Comparison of ENCODE assay signal across 22 cellular contexts in the genomic region with DNA sequence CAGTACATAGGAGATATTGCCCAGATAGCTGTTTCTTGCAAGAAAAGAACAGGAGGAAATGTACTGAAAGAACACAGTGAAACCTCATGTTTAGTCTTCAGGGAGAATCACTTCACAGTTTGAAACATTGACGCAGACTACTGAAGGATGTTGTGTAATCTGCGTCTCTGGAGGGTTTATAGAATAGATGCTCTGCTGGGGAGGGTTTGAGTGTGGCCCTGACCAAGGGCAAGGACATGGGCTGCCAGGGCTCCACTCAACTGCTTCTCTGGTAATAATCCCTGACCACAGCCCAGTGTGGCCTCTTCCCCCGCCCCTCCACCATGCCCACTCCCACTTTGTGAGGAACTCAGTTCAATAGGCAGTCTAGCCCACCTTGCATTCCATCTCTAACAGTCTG. TPM values are rescaled to one million over a fixed set of nuclear protein-coding genes. Genes with fewer than 3 reads are reported as not detected.
"Had no signal": no experiment of that assay in that cellular context is flagged by ENCODE, and none has a peak within 500 bp of the region (broad histone marks: within the 10 kb centered on the region; RNA-seq: fewer than 3 reads in every experiment).

No MANE protein-coding gene starts in this region.

- H3K9me3 ChIP-seq: adrenal gland, body of pancreas, pancreas had no signal

- H2AFZ ChIP-seq: neural progenitor cell had no signal

- H3K27ac Mint-ChIP-seq: activated CD4-positive, alpha-beta memory T cell treated with anti-CD3 and anti-CD28 coated beads, Interleukin-2, amount 10 ng/mL, durations not matched to agents 7 days and 5 days; activated naive CD4-positive, alpha-beta T cell treated with anti-CD3 and anti-CD28 coated beads, Interleukin-2, amount 50 U/mL, for 24 hours; activated T-cell treated with anti-CD3 and anti-CD28 coated beads, Interleukin-2, amount 50 U/mL, for 24 hours; dendritic cell treated with granulocyte-macrophage colony-stimulating factor and Interleukin-4, amounts not matched to agents 40 ng/mL and 50 ng/mL, for 4 days; naive B cell; neural progenitor cell had no signal

- H3K4me3 ChIP-seq: adrenal gland, body of pancreas, lung, neural progenitor cell, pancreas, skin epidermis had no signal

- H3K4me1 Mint-ChIP-seq: activated CD4-positive, alpha-beta memory T cell treated with anti-CD3 and anti-CD28 coated beads, Interleukin-2, amount 10 ng/mL, durations not matched to agents 7 days and 5 days; activated naive CD4-positive, alpha-beta T cell treated with anti-CD3 and anti-CD28 coated beads, Interleukin-2, amount 50 U/mL, for 24 hours; naive B cell; neural progenitor cell had no signal

- H3K36me3 ChIP-seq: adrenal gland, neural progenitor cell, pancreas had no signal

- H3K9me3 Mint-ChIP-seq: activated CD4-positive, alpha-beta memory T cell treated with anti-CD3 and anti-CD28 coated beads, Interleukin-2, amount 10 ng/mL, durations not matched to agents 7 days and 5 days; activated naive CD4-positive, alpha-beta T cell treated with anti-CD3 and anti-CD28 coated beads, Interleukin-2, amount 50 U/mL, for 24 hours; activated T-cell treated with anti-CD3 and anti-CD28 coated beads, Interleukin-2, amount 50 U/mL, for 24 hours; dendritic cell treated with granulocyte-macrophage colony-stimulating factor and Interleukin-4, amounts not matched to agents 40 ng/mL and 50 ng/mL, for 4 days; neural progenitor cell had no signal

- H3K27me3 ChIP-seq: adrenal gland, body of pancreas, neural progenitor cell had no signal

- H3K4me2 ChIP-seq: neural progenitor cell had no signal

- H3K9ac ChIP-seq: neural progenitor cell had no signal

- H3K36me3 Mint-ChIP-seq: activated naive CD4-positive, alpha-beta T cell treated with anti-CD3 and anti-CD28 coated beads, Interleukin-2, amount 50 U/mL, for 24 hours; naive B cell; neural progenitor cell had no signal

- H3K4me3 Mint-ChIP-seq: activated CD4-positive, alpha-beta memory T cell treated with anti-CD3 and anti-CD28 coated beads, Interleukin-2, amount 10 ng/mL, durations not matched to agents 7 days and 5 days; activated naive CD4-positive, alpha-beta T cell treated with anti-CD3 and anti-CD28 coated beads, Interleukin-2, amount 50 U/mL, for 24 hours; activated T-cell treated with anti-CD3 and anti-CD28 coated beads, Interleukin-2, amount 50 U/mL, for 24 hours; dendritic cell treated with granulocyte-macrophage colony-stimulating factor and Interleukin-4, amounts not matched to agents 40 ng/mL and 50 ng/mL, for 4 days; neural progenitor cell had no signal

- H3K27ac ChIP-seq: body of pancreas, epithelial cell of prostate, neural progenitor cell, pancreas, skin epidermis had no signal

- DNase-seq: activated CD4-positive, alpha-beta memory T cell treated with anti-CD3 and anti-CD28 coated beads, Interleukin-2, amount 10 ng/mL, durations not matched to agents 7 days and 5 days; activated effector memory CD4-positive, alpha-beta T cell treated with anti-CD3 and anti-CD28 coated beads, Interleukin-2, amount 50 U/mL, for 16 hours; activated T-cell treated with anti-CD3 and anti-CD28 coated beads, Interleukin-2, amount 50 U/mL, for 24 hours; body of pancreas; hypothalamus; naive B cell; pancreas; stimulated activated CD4-positive, alpha-beta T cell treated with anti-CD3 and anti-CD28 coated beads, Interleukin-4, amount 100 ng/mL, for 24 hours; stimulated activated naive CD4-positive, alpha-beta T cell treated with Interleukin-2 at 50 U/mL for 16 hours; T-helper 1 cell; T1000 had no signal

- H3K4me1 ChIP-seq: body of pancreas, neural progenitor cell, pancreas had no signal

- ATAC-seq: body of pancreas, SK-N-SH treated with all-trans-retinoic acid at 6 μM for 48 hours had no signal

RNA-seq across cellular contexts. Expression of a gene that starts 15.8 kb away (rescaled TPM):
- total RNA-seq: activated CD4-positive, alpha-beta memory T cell treated with anti-CD3 and anti-CD28 coated beads, Interleukin-2, amount 10 ng/mL, durations not matched to agents 7 days and 5 days; glomerular endothelial cell; kidney epithelial cell; mononuclear cell had no signal
